In genomic region chr11:78351193-78351592, GRCh38 we compare ENCODE assay signal across 9 cellular contexts.
DNase-seq lines count a peak whose midpoint lies in the region; ATAC-seq and TF ChIP-seq lines count a peak whose summit lies in the region.
"Had no signal": no experiment of that assay in that cellular context is flagged by ENCODE, and none has a peak within 500 bp of the region (broad histone marks: within the 10 kb centered on the region; RNA-seq: fewer than 3 reads in every experiment).

No MANE protein-coding gene starts in this region.

- H3K27me3 Mint-ChIP-seq in CD4-positive, alpha-beta T cell: no peaks in the 10 kb centered on the region

- TF ChIP-seq POLR2A in gastrocnemius medialis (IDR thresholded peaks at IDR 0.05): no peak
- no peak for TF ChIP-seq POLR2A in body of pancreas (IDR thresholded peaks at IDR 0.05)

- no peak overlapping the region for H3K4me3 Mint-ChIP-seq in CD4-positive, alpha-beta T cell
- H3K4me3 Mint-ChIP-seq: activated naive CD4-positive, alpha-beta T cell treated with anti-CD3 and anti-CD28 coated beads, Interleukin-2, amount 10 ng/mL, durations not matched to agents 7 days and 5 days had no signal

- intact Hi-C loops in gastrocnemius medialis (cut with DNase I; ENCODE audit: low total_unique reads): no loop called here
- intact Hi-C loops in CD4-positive, alpha-beta T cell (cut with DNase I, micrococcal nuclease): loop anchor here in 1 of 2 experiments (10.0 kb wide), 1 partner anchor 54 kb away; no protein-coding TSS in a partner anchor
- intact Hi-C loops in body of pancreas (cut with DNase I): no loop called here

- no peaks in the 10 kb centered on the region for H3K36me3 Mint-ChIP-seq in CD4-positive, alpha-beta T cell (ENCODE audit: low read depth)

- no peak overlapping the region for H3K27ac Mint-ChIP-seq in CD4-positive, alpha-beta T cell

- H3K79me2 ChIP-seq in GM23248 (ENCODE audit: insufficient read depth): peaks cover 22% of the 10 kb centered on the region; the same call in 1 of the 2 replicates

- peak overlapping the region; percentile 76 for H3K9ac ChIP-seq in GM23248

- H3K4me1 Mint-ChIP-seq in CD4-positive, alpha-beta T cell (ENCODE audit: low read depth): peaks cover 19% of the 10 kb centered on the region

- TF ChIP-seq CTCF in fibroblast of pulmonary artery (IDR thresholded peaks at IDR 0.05; ENCODE audit: low read length, missing control alignments) (no peak), gastrocnemius medialis (IDR thresholded peaks at IDR 0.05 in 4 of 5, conservative IDR thresholded peaks at IDR 0.05 in 1 of 5) (no peak), body of pancreas (IDR thresholded peaks at IDR 0.05) (no peak)
- TF ChIP-seq CTCF in CD4-positive, alpha-beta T cell (IDR thresholded peaks at IDR 0.05): no peak

- H4K20me1 ChIP-seq in GM23248 (ENCODE audit: insufficient read depth): no peaks in the 10 kb centered on the region

- H3K27ac ChIP-seq in GM23248 (peak overlapping the region; percentile 69), gastrocnemius medialis (peak overlapping the region in 3 of 4 donors; percentile 56 to 62 (median 60)), body of pancreas (peak overlapping the region in 2 of 4 donors; percentile 4 to 70)
- H3K27ac ChIP-seq in CD4-positive, alpha-beta T cell (ENCODE audit: low read depth, low read length): no peak overlapping the region

- H3K27me3 ChIP-seq in GM23248 (replicated peaks; ENCODE audit: insufficient read depth) (no peaks in the 10 kb centered on the region), gastrocnemius medialis (no peaks in the 10 kb centered on the region), body of pancreas (no peaks in the 10 kb centered on the region)
- no peaks in the 10 kb centered on the region for H3K27me3 ChIP-seq in CD4-positive, alpha-beta T cell (ENCODE audit: control insufficient read depth, insufficient read depth, low read length)

- H3K4me1 ChIP-seq in GM23248 (ENCODE audit: insufficient read depth) (peaks cover 22% of the 10 kb centered on the region), gastrocnemius medialis (peaks cover 17 to 51% of the 10 kb centered on the region in 2 donors), body of pancreas (peaks cover 6% of the 10 kb centered on the region)

- H3K9me3 ChIP-seq in GM23248 (ENCODE audit: low read depth): no peaks in the 10 kb centered on the region
- no peaks in the 10 kb centered on the region for H3K9me3 ChIP-seq in gastrocnemius medialis
- no peaks in the 10 kb centered on the region for H3K9me3 ChIP-seq in CD4-positive, alpha-beta T cell (ENCODE audit: control insufficient read depth, low read length)
- H3K9me3 ChIP-seq in body of pancreas: no peaks in the 10 kb centered on the region

- ATAC-seq in gastrocnemius medialis (no peak), GM18870 (IDR thresholded peaks at IDR 0.05; ENCODE audit: unreplicated experiment) (no peak), body of pancreas (no peak)
- ATAC-seq in CD4-positive, alpha-beta T cell (ENCODE audit: poor library complexity): no peak

- peak overlapping the region; percentile 64; the same call in 1 of the 2 replicates for H3K4me3 ChIP-seq in GM23248
- peak overlapping the region; percentile 34 for H3K4me3 ChIP-seq in fibroblast of pulmonary artery (replicated peaks; ENCODE audit: low read depth, low read length)
- H3K4me3 ChIP-seq in gastrocnemius medialis: peak overlapping the region in 2 of 4 donors; percentile 23 to 30
- H3K4me3 ChIP-seq in body of pancreas: no peak overlapping the region

- CTCF ChIA-PET in CD4-positive, alpha-beta T cell (lab: Charles Lee): no interaction called here

- H3K36me3 ChIP-seq in GM23248 (ENCODE audit: low read depth): no peaks in the 10 kb centered on the region
- no peaks in the 10 kb centered on the region for H3K36me3 ChIP-seq in gastrocnemius medialis
- no peaks in the 10 kb centered on the region for H3K36me3 ChIP-seq in body of pancreas (replicated peaks in 1 of 2; ENCODE audit: insufficient read depth in 1 of 2, low read depth in 2 of 2)

- POLR2A ChIA-PET in CD4-positive, alpha-beta T cell (lab: Charles Lee): no interaction called here

- 76 to 79% methylated on average over 3 of the region's 3 CpGs for WGBS in GM23248 (ENCODE audit: low coverage in 1 of 2, low lambda C conversion rate in 2 of 2, missing lambda C conversion rate in 2 of 2), 2 experiments
- 71 to 76% methylated on average over 3 of the region's 3 CpGs for WGBS in body of pancreas, 2 donors

- peak overlapping the region; percentile 95 for H3K4me2 ChIP-seq in GM23248 (ENCODE audit: unreplicated experiment)

- no peaks in the 10 kb centered on the region for H3K9me3 Mint-ChIP-seq in CD4-positive, alpha-beta T cell
- H3K9me3 Mint-ChIP-seq: activated naive CD4-positive, alpha-beta T cell treated with anti-CD3 and anti-CD28 coated beads, Interleukin-2, amount 10 ng/mL, durations not matched to agents 7 days and 5 days had no signal

- H3K9me2 ChIP-seq in GM23248 (ENCODE audit: insufficient read depth): no peaks in the 10 kb centered on the region

- DNase-seq in GM23248 (peak; percentile 4), NCI-H774 (lab: John Stamatoyannopoulos, UW) (peak; percentile 18), fibroblast of pulmonary artery (ENCODE audit: low read depth) (no peak), gastrocnemius medialis (no peak), body of pancreas (no peak), AG20443 (ENCODE audit: low spot score) (no peak)
- no peak for DNase-seq in CD4-positive, alpha-beta T cell
- DNase-seq: activated naive CD4-positive, alpha-beta T cell treated with anti-CD3 and anti-CD28 coated beads, Interleukin-2, amount 10 ng/mL, durations not matched to agents 7 days and 5 days had no signal

- peak overlapping the region; percentile 91 for H2AFZ ChIP-seq in GM23248

- in situ Hi-C loops in GM23248 (cut with MboI): no loop called here
- in situ Hi-C loops in gastrocnemius medialis (cut with MboI; ENCODE audit: low sequenced_read_pairs in 4 of 4): no loop called here

- peaks cover 10% of the 10 kb centered on the region; the same call in 1 of the 2 replicates for H3F3A ChIP-seq in GM23248 (ENCODE audit: insufficient read depth)

Comparison
In these comparisons a context has a peak if more than half of its experiments do, and no peak if none do; other contexts are left out.
1. DNase-seq: peak in GM23248 (single experiment) and NCI-H774 (single experiment); none in fibroblast of pulmonary artery (single experiment), gastrocnemius medialis (0 of 2), CD4-positive, alpha-beta T cell (0 of 10), body of pancreas (0 of 4) and AG20443 (single experiment).
2. H3K4me3 ChIP-seq: peak in GM23248 (single experiment) and fibroblast of pulmonary artery (single experiment); none in body of pancreas (0 of 2).